In the genomic region with DNA sequence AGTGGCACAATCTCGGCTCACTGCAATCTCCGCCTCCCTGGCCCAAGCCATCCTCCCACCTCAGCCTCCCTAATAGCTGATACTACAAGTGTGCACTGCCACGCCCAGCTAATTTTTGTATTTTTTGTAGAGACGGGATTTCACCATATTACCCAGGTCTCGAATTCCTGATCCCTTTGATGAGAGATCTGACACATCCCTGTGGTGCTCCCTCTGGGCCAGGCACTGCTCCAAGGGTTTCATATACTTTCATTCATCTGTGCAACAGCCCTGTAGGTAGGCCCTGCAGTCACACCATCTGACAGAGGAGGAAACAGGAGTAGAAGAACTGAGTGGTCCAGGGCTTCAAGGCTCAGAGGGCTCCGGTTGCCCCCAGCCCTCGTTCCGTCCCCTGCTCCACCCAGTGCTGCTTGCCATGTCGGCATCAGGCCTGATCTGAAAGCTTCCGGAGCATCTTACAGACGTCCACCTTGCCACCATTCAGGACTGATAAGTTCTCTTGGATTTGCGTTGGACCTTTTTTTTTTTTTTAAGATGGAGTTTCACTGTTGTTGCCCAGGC, we compare ENCODE assay signal across 20 cellular contexts. TPM values are rescaled to one million over a fixed set of nuclear protein-coding genes. Genes with fewer than 3 reads are reported as not detected.
DNase-seq lines count a peak whose midpoint lies in the region; ATAC-seq, FAIRE-seq and TF ChIP-seq lines count a peak whose summit lies in the region.
"Had no signal": no experiment of that assay in that cellular context is flagged by ENCODE, and none has a peak within 500 bp of the region (broad histone marks: within the 10 kb centered on the region; RNA-seq: fewer than 3 reads in every experiment).

No MANE protein-coding gene starts in this region.

- H3K4me3 ChIP-seq in Loucy (ENCODE audit: low read length, poor library complexity, severe bottlenecking) (peak overlapping the region; percentile 53), HepG2 (replicated peaks in 1 of 3; ENCODE audit: insufficient read depth in 1 of 3, low read depth in 2 of 3, low read length in 3 of 3) (no peak overlapping the region)
- H3K4me3 ChIP-seq: dorsolateral prefrontal cortex, GM23248, SK-N-MC, spleen had no signal

- DNase-seq in activated effector memory CD4-positive, alpha-beta T cell treated with anti-CD3 and anti-CD28 coated beads, Interleukin-2, amount 50 U/mL, for 16 hours: peak; percentile 39
- no peak for DNase-seq in activated effector memory CD4-positive, alpha-beta T cell treated with Interleukin-2 at 50 U/mL for 16 hours
- DNase-seq in HepG2 (ENCODE audit: low spot score) (no peak), nucleus accumbens (lab: John Stamatoyannopoulos, UW) (no peak)
- peak; percentile 17 for DNase-seq in stimulated activated CD8-positive, alpha-beta memory T cell treated with anti-CD3 and anti-CD28 coated beads, Interleukin-4, amount 100 ng/mL, for 48 hours
- DNase-seq: activated CD4-positive, alpha-beta T cell treated with anti-CD3 and anti-CD28 coated beads, Interleukin-2, amount 10 ng/mL, durations not matched to agents 24 days and 14 days; amniotic stem cell; foreskin melanocyte; GM23248; KG1; kidney; NCI-H1930; NCI-H345; spleen had no signal

- no TSS peak for BruUV-seq in HepG2 (replicated peaks; lab: Mats Ljungman, UMichigan)

- POLR2A ChIA-PET in HepG2 (lab: Yijun Ruan, JAX): interaction anchor here (0.7 to 12.4 kb wide), 2 partner anchors 25 to 496 kb away, joined by 3 to 190 read pairs; a partner anchor contains a TSS

- H3K27ac ChIP-seq in HepG2 (ENCODE audit: extremely low read length, insufficient read depth, low read length): no peak overlapping the region
- H3K27ac ChIP-seq: dorsolateral prefrontal cortex, GM23248, SK-N-MC, spleen had no signal

- H3K27me3 ChIP-seq in Loucy (ENCODE audit: insufficient read depth, low read length, poor library complexity, severe bottlenecking): peaks cover 4% of the 10 kb centered on the region
- H3K27me3 ChIP-seq in HepG2 (ENCODE audit: control insufficient read depth in 1 of 2, insufficient read depth in 2 of 2, low read length in 2 of 2): no peaks in the 10 kb centered on the region; a peak in 1 of 5 replicates
- H3K27me3 ChIP-seq: dorsolateral prefrontal cortex, spleen had no signal

- H4K20me1 ChIP-seq in Loucy (ENCODE audit: insufficient read depth, low read length, poor library complexity, severe bottlenecking) (peaks cover 30% of the 10 kb centered on the region), HepG2 (ENCODE audit: insufficient read depth, low read length) (peaks cover 6% of the 10 kb centered on the region; the same call in 1 of the 2 replicates)

- peaks cover 17% of the 10 kb centered on the region for H3K36me3 ChIP-seq in Loucy (ENCODE audit: insufficient read depth, low read length)
- H3K36me3 ChIP-seq in HepG2 (replicated peaks in 1 of 2; ENCODE audit: control insufficient read depth in 1 of 2, insufficient read depth in 2 of 2, low read length in 2 of 2): peaks cover 13 to 52% of the 10 kb centered on the region in 2 experiments

- FAIRE-seq in HepG2 (lab: Jason Lieb, UNC): no peak
- FAIRE-seq: kidney had no signal

- H3F3A ChIP-seq in Loucy (ENCODE audit: low read depth): no peaks in the 10 kb centered on the region

- peaks cover 27% of the 10 kb centered on the region for H3K4me1 ChIP-seq in Loucy (ENCODE audit: insufficient read depth, low read length, poor library complexity, severe bottlenecking)
- H3K4me1 ChIP-seq in HepG2 (ENCODE audit: insufficient read depth, low read length): peaks cover 38% of the 10 kb centered on the region

- TF ChIP-seq POLR2A in HepG2 (IDR thresholded peaks at IDR 0.05; ENCODE audit: insufficient read depth in 1 of 2, low read depth in 2 of 2, low read length in 2 of 2): no peak

- ATAC-seq in HepG2 (no peak), GM21737 (IDR thresholded peaks at IDR 0.05; ENCODE audit: unreplicated experiment) (no peak), HG03159 (IDR thresholded peaks at IDR 0.05; ENCODE audit: unreplicated experiment) (no peak)

- TF ChIP-seq EP300 in HepG2 (IDR thresholded peaks at IDR 0.05; ENCODE audit: low read depth in 2 of 2, low read length in 2 of 2): no peak
- TF ChIP-seq EP300 in HepG2 (CRISPR knock-in tag; IDR thresholded peaks at IDR 0.05; ENCODE audit: borderline replicate concordance): no peak

- intact Hi-C loops in HepG2 (cut with micrococcal nuclease; ENCODE audit: unreplicated experiment): no loop called here

- no peaks in the 10 kb centered on the region for H3K9me2 ChIP-seq in Loucy (replicated peaks; ENCODE audit: low read depth, low read length)

- TF ChIP-seq CTCF in Loucy (conservative IDR thresholded peaks at IDR 0.05; ENCODE audit: low read length): no peak
- no peak for TF ChIP-seq CTCF in HepG2 (CRISPR knock-in tag; IDR thresholded peaks at IDR 0.05)

- in situ Hi-C loops in HepG2 (cut with HindIII; ENCODE audit: extremely low pct_ligation_motif_present, low pct_unique_long_range_greater_than_20kb): no loop called here

- TF ChIP-seq RAD21 in HepG2 (CRISPR knock-in tag; IDR thresholded peaks at IDR 0.05): no peak

- peak overlapping the region; percentile 56 for H3K4me2 ChIP-seq in Loucy (ENCODE audit: low read depth, low read length, poor library complexity, severe bottlenecking)
- H3K4me2 ChIP-seq in HepG2 (ENCODE audit: low read depth, low read length): no peak overlapping the region

- H3K9ac ChIP-seq in Loucy (ENCODE audit: low read depth, low read length, poor library complexity, severe bottlenecking): peak overlapping the region; percentile 35
- H3K9ac ChIP-seq in HepG2 (ENCODE audit: insufficient read depth, low read depth, low read length): no peak overlapping the region
- H3K9ac ChIP-seq: GM23248 had no signal

- H3K9me3 ChIP-seq in Loucy (ENCODE audit: insufficient read depth, low read depth, low read length) (no peaks in the 10 kb centered on the region; the same call in 1 of the 2 replicates), HepG2 (ENCODE audit: low read length) (peaks cover 5% of the 10 kb centered on the region; the same call in 1 of the 2 replicates)

- CTCF ChIA-PET in HepG2 (lab: Yijun Ruan, JAX; ENCODE audit: low intra/inter-chr PET ratio, low total read pairs): no interaction called here

- peaks cover 94% of the 10 kb centered on the region for H3K79me2 ChIP-seq in Loucy (ENCODE audit: insufficient read depth, low read length)
- H3K79me2 ChIP-seq in HepG2 (ENCODE audit: insufficient read depth, low read length): peaks cover 88% of the 10 kb centered on the region

- WGBS in HepG2 (ENCODE audit: low lambda C conversion rate): 89% methylated on average over 12 of the region's 12 CpGs

- H2AFZ ChIP-seq in Loucy (ENCODE audit: low read length): no peak overlapping the region
- H2AFZ ChIP-seq in HepG2 (ENCODE audit: low read length): no peak overlapping the region
- H2AFZ ChIP-seq: GM23248 had no signal

RNA-seq across cellular contexts. Expression of a gene that starts 3.3 kb away (rescaled TPM):
- total RNA-seq in HepG2 (2016; rRNA removed; fragmentation: Illumina TruSeq; extraction: Trizol): 40.2 and 41.9 TPM in 2 replicates
- total RNA-seq in HepG2 (2016; cell fraction: cytosol; rRNA removed; fragmentation: Illumina TruSeq; extraction: Trizol; ENCODE audit: low read depth): 34.8 and 37.0 TPM in 2 replicates
- total RNA-seq in HepG2 (2016; cell fraction: insoluble cytoplasmic fraction; rRNA removed; fragmentation: Illumina TruSeq; extraction: Trizol): 37.7 and 46.6 TPM in 2 replicates
- 18.3 and 22.0 TPM in 2 replicates for total RNA-seq in HepG2 (2016; cell fraction: membrane; rRNA removed; fragmentation: Illumina TruSeq; extraction: Trizol)
- 23.9 and 24.8 TPM in 2 replicates for total RNA-seq in HepG2 (2016; cell fraction: nucleus; rRNA removed; fragmentation: Illumina TruSeq; extraction: Trizol)
- 23.0 and 32.8 TPM in 2 replicates for polyA plus RNA-seq in HepG2 (2011; rRNA removed)
- polyA plus RNA-seq in HepG2 (2011; cell fraction: cytosol; rRNA removed): 17.1 and 24.8 TPM in 2 replicates
- 93.0 and 104 TPM in 2 replicates for polyA plus RNA-seq in HepG2 (2011; cell fraction: nucleus; rRNA removed)
- 16.8 and 17.7 TPM in 2 replicates for polyA plus RNA-seq in HepG2 (2012)
- 4.5 and 5.1 TPM in 2 replicates for polyA plus RNA-seq in HepG2 (2016; cell fraction: cytosol; fragmentation: Illumina TruSeq; extraction: Trizol; ENCODE audit: low read depth)
- 36.0 and 43.8 TPM in 2 replicates for polyA plus RNA-seq in HepG2 (2016; cell fraction: insoluble cytoplasmic fraction; fragmentation: Illumina TruSeq; extraction: Trizol; ENCODE audit: low read depth)
- 9.1 and 10.0 TPM in 2 replicates for polyA plus RNA-seq in HepG2 (2016; cell fraction: membrane; fragmentation: Illumina TruSeq; extraction: Trizol; ENCODE audit: low read depth)
- polyA plus RNA-seq in HepG2 (2016; cell fraction: nucleus; fragmentation: Illumina TruSeq; extraction: Trizol; ENCODE audit: insufficient read depth, low read depth): 70.9 and 80.9 TPM in 2 replicates
- 12.8 and 40.1 TPM in 2 replicates for polyA minus RNA-seq in HepG2 (2011; rRNA and poly(A)+ RNA removed; ENCODE audit: low replicate concordance)
- polyA minus RNA-seq in HepG2 (2011; cell fraction: cytosol; rRNA and poly(A)+ RNA removed): 9.3 and 9.5 TPM in 2 replicates
- polyA minus RNA-seq in HepG2 (2011; cell fraction: nucleus; rRNA and poly(A)+ RNA removed): 13.8 and 15.9 TPM in 2 replicates

RNA-seq across cellular contexts. Expression of a gene that starts 3.4 kb away (rescaled TPM):
- total RNA-seq in HepG2 (2016; rRNA removed; fragmentation: Illumina TruSeq; extraction: Trizol): 33.7 and 51.1 TPM in 2 replicates
- 9.6 and 11.5 TPM in 2 replicates for total RNA-seq in HepG2 (2016; cell fraction: cytosol; rRNA removed; fragmentation: Illumina TruSeq; extraction: Trizol; ENCODE audit: low read depth)
- 31.8 and 53.2 TPM in 2 replicates for total RNA-seq in HepG2 (2016; cell fraction: insoluble cytoplasmic fraction; rRNA removed; fragmentation: Illumina TruSeq; extraction: Trizol)
- 22.2 and 23.1 TPM in 2 replicates for total RNA-seq in HepG2 (2016; cell fraction: membrane; rRNA removed; fragmentation: Illumina TruSeq; extraction: Trizol)
- total RNA-seq in HepG2 (2016; cell fraction: nucleus; rRNA removed; fragmentation: Illumina TruSeq; extraction: Trizol): 37.5 and 46.0 TPM in 2 replicates
- polyA plus RNA-seq in HepG2 (2011; rRNA removed): 32.0 and 42.8 TPM in 2 replicates
- 48.5 and 49.6 TPM in 2 replicates for polyA plus RNA-seq in HepG2 (2011; cell fraction: cytosol; rRNA removed)
- polyA plus RNA-seq in HepG2 (2011; cell fraction: nucleus; rRNA removed): 123 and 125 TPM in 2 replicates
- 26.6 and 30.7 TPM in 2 replicates for polyA plus RNA-seq in HepG2 (2012)
- 8.8 and 9.1 TPM in 2 replicates for polyA plus RNA-seq in HepG2 (2016; cell fraction: cytosol; fragmentation: Illumina TruSeq; extraction: Trizol; ENCODE audit: low read depth)
- polyA plus RNA-seq in HepG2 (2016; cell fraction: insoluble cytoplasmic fraction; fragmentation: Illumina TruSeq; extraction: Trizol; ENCODE audit: low read depth): 30.0 and 34.6 TPM in 2 replicates
- polyA plus RNA-seq in HepG2 (2016; cell fraction: membrane; fragmentation: Illumina TruSeq; extraction: Trizol; ENCODE audit: low read depth): 12.6 and 13.5 TPM in 2 replicates
- 86.0 and 91.0 TPM in 2 replicates for polyA plus RNA-seq in HepG2 (2016; cell fraction: nucleus; fragmentation: Illumina TruSeq; extraction: Trizol; ENCODE audit: insufficient read depth, low read depth)
- polyA minus RNA-seq in HepG2 (2011; rRNA and poly(A)+ RNA removed; ENCODE audit: low replicate concordance): 28.5 and 35.1 TPM in 2 replicates
- 10.4 and 12.4 TPM in 2 replicates for polyA minus RNA-seq in HepG2 (2011; cell fraction: cytosol; rRNA and poly(A)+ RNA removed)
- polyA minus RNA-seq in HepG2 (2011; cell fraction: nucleus; rRNA and poly(A)+ RNA removed): 55.9 and 67.1 TPM in 2 replicates

RNA-seq across cellular contexts. Expression of a gene that starts 14.7 kb away (rescaled TPM):
- not detected in 2 replicates for total RNA-seq in HepG2 (2016; rRNA removed; fragmentation: Illumina TruSeq; extraction: Trizol)
- not detected in 2 replicates for total RNA-seq in HepG2 (2016; cell fraction: cytosol; rRNA removed; fragmentation: Illumina TruSeq; extraction: Trizol; ENCODE audit: low read depth)
- total RNA-seq in HepG2 (2016; cell fraction: insoluble cytoplasmic fraction; rRNA removed; fragmentation: Illumina TruSeq; extraction: Trizol): not detected in 2 replicates
- not detected in 2 replicates for total RNA-seq in HepG2 (2016; cell fraction: membrane; rRNA removed; fragmentation: Illumina TruSeq; extraction: Trizol)
- not detected in 2 replicates for total RNA-seq in HepG2 (2016; cell fraction: nucleus; rRNA removed; fragmentation: Illumina TruSeq; extraction: Trizol)
- polyA plus RNA-seq in HepG2 (2011; rRNA removed): 0.24 and 0.86 TPM in 2 replicates
- polyA plus RNA-seq in HepG2 (2011; cell fraction: cytosol; rRNA removed): 0.45 and 1.3 TPM in 2 replicates
- polyA plus RNA-seq in HepG2 (2011; cell fraction: nucleus; rRNA removed): 22.5 and 36.0 TPM in 2 replicates
- 0.55 TPM in 1 of 2 replicates, not detected in the other for polyA plus RNA-seq in HepG2 (2012)
- 0.45 and 0.48 TPM in 2 replicates for polyA plus RNA-seq in HepG2 (2016; cell fraction: cytosol; fragmentation: Illumina TruSeq; extraction: Trizol; ENCODE audit: low read depth)
- 0.32 TPM in 1 of 2 replicates, not detected in the other for polyA plus RNA-seq in HepG2 (2016; cell fraction: insoluble cytoplasmic fraction; fragmentation: Illumina TruSeq; extraction: Trizol; ENCODE audit: low read depth)
- polyA plus RNA-seq in HepG2 (2016; cell fraction: membrane; fragmentation: Illumina TruSeq; extraction: Trizol; ENCODE audit: low read depth): 0.37 and 0.71 TPM in 2 replicates
- not detected in 2 replicates for polyA plus RNA-seq in HepG2 (2016; cell fraction: nucleus; fragmentation: Illumina TruSeq; extraction: Trizol; ENCODE audit: insufficient read depth, low read depth)
- polyA minus RNA-seq in HepG2 (2011; rRNA and poly(A)+ RNA removed; ENCODE audit: low replicate concordance): not detected in 2 replicates
- polyA minus RNA-seq in HepG2 (2011; cell fraction: cytosol; rRNA and poly(A)+ RNA removed): not detected in 2 replicates
- not detected in 2 replicates for polyA minus RNA-seq in HepG2 (2011; cell fraction: nucleus; rRNA and poly(A)+ RNA removed)
- total RNA-seq: activated CD4-positive, alpha-beta T cell treated with anti-CD3 and anti-CD28 coated beads, Interleukin-2, amount 10 ng/mL, durations not matched to agents 24 days and 14 days; cardiac septum had no signal

RNA-seq across cellular contexts. Expression of a gene that starts 25.3 kb away (rescaled TPM):
- 51.5 and 61.5 TPM in 2 replicates for total RNA-seq in HepG2 (2016; rRNA removed; fragmentation: Illumina TruSeq; extraction: Trizol)
- total RNA-seq in HepG2 (2016; cell fraction: cytosol; rRNA removed; fragmentation: Illumina TruSeq; extraction: Trizol; ENCODE audit: low read depth): 59.8 and 81.2 TPM in 2 replicates
- 46.5 and 57.9 TPM in 2 replicates for total RNA-seq in HepG2 (2016; cell fraction: insoluble cytoplasmic fraction; rRNA removed; fragmentation: Illumina TruSeq; extraction: Trizol)
- 59.4 and 77.4 TPM in 2 replicates for total RNA-seq in HepG2 (2016; cell fraction: membrane; rRNA removed; fragmentation: Illumina TruSeq; extraction: Trizol)
- 31.7 and 32.4 TPM in 2 replicates for total RNA-seq in HepG2 (2016; cell fraction: nucleus; rRNA removed; fragmentation: Illumina TruSeq; extraction: Trizol)
- polyA plus RNA-seq in HepG2 (2011; rRNA removed): 13.0 and 23.5 TPM in 2 replicates
- 20.4 and 43.4 TPM in 2 replicates for polyA plus RNA-seq in HepG2 (2011; cell fraction: cytosol; rRNA removed)
- 145 and 202 TPM in 2 replicates for polyA plus RNA-seq in HepG2 (2011; cell fraction: nucleus; rRNA removed)
- 14.6 and 20.3 TPM in 2 replicates for polyA plus RNA-seq in HepG2 (2012)
- polyA plus RNA-seq in HepG2 (2016; cell fraction: cytosol; fragmentation: Illumina TruSeq; extraction: Trizol; ENCODE audit: low read depth): 90.7 and 108 TPM in 2 replicates
- polyA plus RNA-seq in HepG2 (2016; cell fraction: insoluble cytoplasmic fraction; fragmentation: Illumina TruSeq; extraction: Trizol; ENCODE audit: low read depth): 72.4 and 82.2 TPM in 2 replicates
- 75.9 and 77.5 TPM in 2 replicates for polyA plus RNA-seq in HepG2 (2016; cell fraction: membrane; fragmentation: Illumina TruSeq; extraction: Trizol; ENCODE audit: low read depth)
- polyA plus RNA-seq in HepG2 (2016; cell fraction: nucleus; fragmentation: Illumina TruSeq; extraction: Trizol; ENCODE audit: insufficient read depth, low read depth): 89.9 and 96.0 TPM in 2 replicates
- polyA minus RNA-seq in HepG2 (2011; rRNA and poly(A)+ RNA removed; ENCODE audit: low replicate concordance): 2.1 and 20.3 TPM in 2 replicates
- 22.2 and 31.7 TPM in 2 replicates for polyA minus RNA-seq in HepG2 (2011; cell fraction: cytosol; rRNA and poly(A)+ RNA removed)
- polyA minus RNA-seq in HepG2 (2011; cell fraction: nucleus; rRNA and poly(A)+ RNA removed): 13.2 and 15.8 TPM in 2 replicates

RNA-seq across cellular contexts. Expression of a gene that starts 28.4 kb away (rescaled TPM):
- total RNA-seq in HepG2 (2016; rRNA removed; fragmentation: Illumina TruSeq; extraction: Trizol): 47.4 and 91.4 TPM in 2 replicates
- 129 and 134 TPM in 2 replicates for total RNA-seq in HepG2 (2016; cell fraction: cytosol; rRNA removed; fragmentation: Illumina TruSeq; extraction: Trizol; ENCODE audit: low read depth)
- 39.6 and 94.5 TPM in 2 replicates for total RNA-seq in HepG2 (2016; cell fraction: insoluble cytoplasmic fraction; rRNA removed; fragmentation: Illumina TruSeq; extraction: Trizol)
- total RNA-seq in HepG2 (2016; cell fraction: membrane; rRNA removed; fragmentation: Illumina TruSeq; extraction: Trizol): 171 and 186 TPM in 2 replicates
- total RNA-seq in HepG2 (2016; cell fraction: nucleus; rRNA removed; fragmentation: Illumina TruSeq; extraction: Trizol): 92.1 and 130 TPM in 2 replicates
- polyA plus RNA-seq in HepG2 (2011; rRNA removed): 95.9 and 105 TPM in 2 replicates
- polyA plus RNA-seq in HepG2 (2011; cell fraction: cytosol; rRNA removed): 36.7 and 62.3 TPM in 2 replicates
- 581 and 754 TPM in 2 replicates for polyA plus RNA-seq in HepG2 (2011; cell fraction: nucleus; rRNA removed)
- 65.4 and 92.2 TPM in 2 replicates for polyA plus RNA-seq in HepG2 (2012)
- polyA plus RNA-seq in HepG2 (2016; cell fraction: cytosol; fragmentation: Illumina TruSeq; extraction: Trizol; ENCODE audit: low read depth): 354 and 372 TPM in 2 replicates
- polyA plus RNA-seq in HepG2 (2016; cell fraction: insoluble cytoplasmic fraction; fragmentation: Illumina TruSeq; extraction: Trizol; ENCODE audit: low read depth): 107 and 130 TPM in 2 replicates
- polyA plus RNA-seq in HepG2 (2016; cell fraction: membrane; fragmentation: Illumina TruSeq; extraction: Trizol; ENCODE audit: low read depth): 352 and 381 TPM in 2 replicates
- polyA plus RNA-seq in HepG2 (2016; cell fraction: nucleus; fragmentation: Illumina TruSeq; extraction: Trizol; ENCODE audit: insufficient read depth, low read depth): 510 and 535 TPM in 2 replicates
- polyA minus RNA-seq in HepG2 (2011; rRNA and poly(A)+ RNA removed; ENCODE audit: low replicate concordance): 23.9 and 51.3 TPM in 2 replicates
- polyA minus RNA-seq in HepG2 (2011; cell fraction: cytosol; rRNA and poly(A)+ RNA removed): 24.3 and 27.0 TPM in 2 replicates
- 61.3 and 75.8 TPM in 2 replicates for polyA minus RNA-seq in HepG2 (2011; cell fraction: nucleus; rRNA and poly(A)+ RNA removed)

Comparison
In these comparisons a context has a peak if more than half of its experiments do, and no peak if none do; other contexts are left out.
1. DNase-seq: peak in activated effector memory CD4-positive, alpha-beta T cell treated with anti-CD3 and anti-CD28 coated beads, Interleukin-2, amount 50 U/mL, for 16 hours (single experiment) and stimulated activated CD8-positive, alpha-beta memory T cell treated with anti-CD3 and anti-CD28 coated beads, Interleukin-4, amount 100 ng/mL, for 48 hours (single experiment); none in activated effector memory CD4-positive, alpha-beta T cell treated with Interleukin-2 at 50 U/mL for 16 hours (single experiment), HepG2 (single experiment) and nucleus accumbens (0 of 56).